ENCODE assay signal across 11 cellular contexts in genomic region chr10:105339669-105340068, GRCh38.
"Had no signal": no experiment of that assay in that cellular context is flagged by ENCODE, and none has a peak within 500 bp of the region (broad histone marks: within the 10 kb centered on the region; RNA-seq: fewer than 3 reads in every experiment).

No MANE protein-coding gene starts in this region.

- H3K4me1 ChIP-seq: HAP-1 had no signal

- H3K36me3 ChIP-seq: HAP-1 had no signal

- H3K4me3 ChIP-seq: GM23248, GM23338, HAP-1 had no signal

- H2AFZ ChIP-seq: GM23248, GM23338 had no signal

- H3K4me2 ChIP-seq: GM23338 had no signal

- H3K27ac ChIP-seq: GM23248 had no signal

- ATAC-seq: GM23338, HCT116 had no signal

- FAIRE-seq: H1, H54 had no signal

- H3K9ac ChIP-seq: GM23248 had no signal

- H3K9me3 ChIP-seq: HAP-1 had no signal

- DNase-seq: GM23248, GOT3, H7, H9, HCEC 1CT, HFFc6 had no signal
